8 cellular contexts compared by ENCODE assay signal in the genomic region with DNA sequence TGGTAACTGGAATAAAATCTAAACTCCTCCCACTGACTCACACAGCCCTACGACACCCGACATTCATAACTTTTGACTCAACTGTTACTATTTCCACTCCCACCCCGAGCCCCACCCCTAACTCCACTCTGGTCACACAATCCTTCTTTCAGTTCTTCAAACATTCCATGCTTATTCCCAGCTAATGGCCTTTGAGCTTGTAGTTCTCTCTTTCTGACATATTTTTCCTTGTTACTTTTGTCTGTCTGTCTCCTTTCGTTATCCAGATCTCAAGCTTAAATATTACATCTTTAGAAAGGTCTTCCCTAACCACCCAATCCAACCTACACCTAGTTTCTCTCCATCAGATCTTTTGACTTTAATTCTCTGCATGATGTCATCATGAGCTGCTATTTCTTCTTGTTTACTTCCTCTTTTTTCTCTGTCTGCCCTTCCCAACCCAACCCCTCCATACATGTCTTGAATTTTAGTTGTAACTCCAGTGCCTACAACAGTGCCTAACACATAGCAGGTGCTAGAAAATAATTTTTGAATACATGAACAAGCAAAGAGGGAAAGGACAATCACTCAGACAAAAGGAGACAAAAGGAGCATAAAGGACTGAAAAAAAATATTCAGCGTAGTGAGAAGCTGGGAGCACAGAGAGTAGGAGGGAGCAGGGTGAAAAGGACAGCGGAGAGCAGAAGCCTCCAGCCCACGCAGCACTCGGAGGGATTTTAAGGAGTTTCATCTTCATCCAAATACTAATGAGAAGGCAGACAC.
DNase-seq lines count a peak whose midpoint lies in the region; ATAC-seq and TF ChIP-seq lines count a peak whose summit lies in the region.

No MANE protein-coding gene starts in this region.

- H3K9me2 ChIP-seq in PC-3 (replicated peaks; ENCODE audit: low read length): no peaks in the 10 kb centered on the region

- H3K27me3 ChIP-seq in AG04450 (ENCODE audit: control insufficient read depth, insufficient read depth, low read length) (no peaks in the 10 kb centered on the region), PC-3 (ENCODE audit: low read length) (no peaks in the 10 kb centered on the region), esophagus (ENCODE audit: control insufficient read depth in 1 of 2, insufficient read depth in 2 of 2, low read length in 2 of 2) (no peaks in the 10 kb centered on the region)

- H4K20me1 ChIP-seq in PC-3 (ENCODE audit: low read length): no peaks in the 10 kb centered on the region

- H3K27ac ChIP-seq in AG04450 (ENCODE audit: low read depth, low read length) (peak overlapping the region; percentile 95), PC-3 (ENCODE audit: low read length) (peak overlapping the region; percentile 84), esophagus (ENCODE audit: low read depth in 2 of 2, low read length in 1 of 2) (peak overlapping the region; percentile 67)

- peak overlapping the region; percentile 73 for H2AFZ ChIP-seq in PC-3 (ENCODE audit: low read length)

- H3K4me1 ChIP-seq in PC-3 (ENCODE audit: insufficient read depth, low read length): peaks cover 30% of the 10 kb centered on the region
- no peaks in the 10 kb centered on the region for H3K4me1 ChIP-seq in esophagus (ENCODE audit: control insufficient read depth in 2 of 2, insufficient read depth in 2 of 2, low read length in 1 of 2)

- peak overlapping the region; percentile 68 for H3K4me2 ChIP-seq in PC-3 (ENCODE audit: low read length)

- no peaks in the 10 kb centered on the region for H3K79me2 ChIP-seq in PC-3 (ENCODE audit: low read length)

- peak overlapping the region; percentile 39 for H3K9ac ChIP-seq in PC-3 (ENCODE audit: low read length)

- intact Hi-C loops in PC-3 (cut with micrococcal nuclease): loop anchor here (2.0 to 10.0 kb wide), 2 partner anchors 30 to 122 kb away; no protein-coding TSS in a partner anchor

- H3K4me3 ChIP-seq in AG04450 (ENCODE audit: low read depth, low read length): peak overlapping the region; percentile 50
- H3K4me3 ChIP-seq in PC-3 (ENCODE audit: low read length): peak overlapping the region; percentile 21
- no peak overlapping the region for H3K4me3 ChIP-seq in esophagus (ENCODE audit: low read depth in 1 of 2, low read length in 2 of 2)

- H3K9me3 ChIP-seq in AG04450 (ENCODE audit: control insufficient read depth, insufficient read depth, low read length) (peaks cover 4% of the 10 kb centered on the region; the same call in 1 of the 2 replicates), PC-3 (ENCODE audit: low read length) (no peaks in the 10 kb centered on the region), esophagus (ENCODE audit: control insufficient read depth in 2 of 2, insufficient read depth in 1 of 2, low read depth in 1 of 2, low read length in 1 of 2) (no peaks in the 10 kb centered on the region)

- no peaks in the 10 kb centered on the region for H3F3A ChIP-seq in PC-3 (ENCODE audit: low read length, unreplicated experiment)

- ATAC-seq in GM21723 (IDR thresholded peaks at IDR 0.05; ENCODE audit: unreplicated experiment): peak; percentile 29
- peak; percentile 75 for ATAC-seq in PC-3
- ATAC-seq in GM21367 (IDR thresholded peaks at IDR 0.05; ENCODE audit: unreplicated experiment): no peak
- ATAC-seq in left lobe of liver: no peak

- H3K36me3 ChIP-seq in PC-3 (ENCODE audit: low read depth, low read length): no peaks in the 10 kb centered on the region
- H3K36me3 ChIP-seq in esophagus (ENCODE audit: control insufficient read depth in 2 of 2, insufficient read depth in 2 of 2, low read length in 1 of 2): no peaks in the 10 kb centered on the region

- WGBS in esophagus, 2 donors: 33 to 58% methylated on average over 8 of the region's 8 CpGs

- CTCF ChIA-PET in AG04450 (lab: Charles Lee) (interaction anchor here (1.0 to 3.4 kb wide), 3 partner anchors 25 to 142 kb away, joined by 4 to 28 read pairs (median 4); no protein-coding TSS in a partner anchor), PC-3 (lab: Charles Lee) (interaction anchor here (0.6 kb wide), 1 partner anchor 158 kb away, joined by 5 read pairs; no protein-coding TSS in a partner anchor)

- TF ChIP-seq CTCF in AG04450 (IDR thresholded peaks at IDR 0.05; ENCODE audit: low read depth, low read length): no peak
- no peak for TF ChIP-seq CTCF in PC-3 (conservative IDR thresholded peaks at IDR 0.05; ENCODE audit: low read depth, low read length)

- BruUV-seq in PC-3 (replicated peaks; lab: Mats Ljungman, UMichigan): TSS peak; percentile 99

- POLR2A ChIA-PET in AG04450 (lab: Yijun Ruan, JAX) (no interaction called here), PC-3 (lab: Charles Lee; ENCODE audit: unreplicated experiment) (no interaction called here)

- DNase-seq in AG04450 (ENCODE audit: low read depth, low spot score) (peak; percentile 60), PC-3 (peak; percentile 87), putamen (ENCODE audit: low spot score) (peak; percentile 14), NCI-H2196 treated with DMSO at 0.1 percent for 48 hours (lab: John Stamatoyannopoulos, UW; ENCODE audit: unreplicated experiment) (no peak), left lobe of liver (ENCODE audit: low spot score) (no peak)

Comparison
In these comparisons a context has a peak if more than half of its experiments do, and no peak if none do; other contexts are left out.
1. DNase-seq: peak in AG04450 (single experiment), PC-3 (single experiment) and putamen (single experiment); none in NCI-H2196 treated with DMSO at 0.1 percent for 48 hours (single experiment) and left lobe of liver (single experiment).
2. H3K4me3 ChIP-seq: peak in AG04450 (single experiment) and PC-3 (single experiment); none in esophagus (0 of 2).
3. ATAC-seq: peak in GM21723 (single experiment) and PC-3 (single experiment); none in GM21367 (single experiment) and left lobe of liver (single experiment).
4. Peak in every context shown above with its lines, with median percentiles within 50 percentile points of each other: H3K27ac ChIP-seq.